ENCODE assay signal across 16 cellular contexts in genomic region chr13:32528358-32528757, GRCh38. TPM values are rescaled to one million over a fixed set of nuclear protein-coding genes. Genes with fewer than 3 reads are reported as not detected.
A peak's percentile ranks its signal among the peaks of the same experiment; 100 is the strongest.
DNase-seq lines count a peak whose midpoint lies in the region; ATAC-seq, FAIRE-seq and TF ChIP-seq lines count a peak whose summit lies in the region.
"Had no signal": no experiment of that assay in that cellular context is flagged by ENCODE, and none has a peak within 500 bp of the region (broad histone marks: within the 10 kb centered on the region; RNA-seq: fewer than 3 reads in every experiment).

No MANE protein-coding gene starts in this region.

- H3K9me3 ChIP-seq in CD4-positive, alpha-beta T cell (ENCODE audit: control insufficient read depth, low read length), result no peaks in the 10 kb centered on the region
- H3K9me3 ChIP-seq in naive thymus-derived CD4-positive, alpha-beta T cell (ENCODE audit: control insufficient read depth in 2 of 3, low read length in 3 of 3), result no peaks in the 10 kb centered on the region
- H3K9me3 ChIP-seq: BLaER1, vagina had no signal

- CTCF ChIA-PET in CD4-positive, alpha-beta T cell (lab: Charles Lee), result no interaction called here
- CTCF ChIA-PET in naive thymus-derived CD4-positive, alpha-beta T cell (lab: Charles Lee), result no interaction called here

- H3K4me1 Mint-ChIP-seq in CD4-positive, alpha-beta T cell (ENCODE audit: low read depth), result peaks cover 77% of the 10 kb centered on the region
- H3K4me1 Mint-ChIP-seq in naive thymus-derived CD4-positive, alpha-beta T cell, result peaks cover 40 to 88% (median 78%) of the 10 kb centered on the region in 7 donors
- peaks cover 58% of the 10 kb centered on the region for H3K4me1 Mint-ChIP-seq in osteocyte (ENCODE audit: unreplicated experiment)
- H3K4me1 Mint-ChIP-seq in stimulated activated naive B cell treated with anti-CD40 and anti-IgM and Interleukin-4, amounts not matched to agents 10 μg/mL and 1 μg/mL and 100 μg/mL, for 72 hours, result peaks cover 24 to 46% of the 10 kb centered on the region in 2 donors

- no peak for TF ChIP-seq CTCF in CD4-positive, alpha-beta T cell (IDR thresholded peaks at IDR 0.05)
- no peak for TF ChIP-seq CTCF in choroid plexus epithelial cell (conservative IDR thresholded peaks at IDR 0.05; ENCODE audit: low read depth, low read length)
- no peak for TF ChIP-seq CTCF in osteocyte (IDR thresholded peaks at IDR 0.05)

- intact Hi-C loops in CD4-positive, alpha-beta T cell (cut with DNase I, micrococcal nuclease), result no loop called here
- intact Hi-C loops in naive thymus-derived CD4-positive, alpha-beta T cell (cut with micrococcal nuclease), result no loop called here

- no peaks in the 10 kb centered on the region for H3K27me3 ChIP-seq in CD4-positive, alpha-beta T cell (ENCODE audit: control insufficient read depth, insufficient read depth, low read length)
- no peaks in the 10 kb centered on the region for H3K27me3 ChIP-seq in naive thymus-derived CD4-positive, alpha-beta T cell (ENCODE audit: control insufficient read depth in 2 of 2, insufficient read depth in 2 of 2, low read length in 2 of 2)
- H3K27me3 ChIP-seq: BLaER1, vagina had no signal

- H3K9me3 Mint-ChIP-seq in CD4-positive, alpha-beta T cell, result no peaks in the 10 kb centered on the region
- H3K9me3 Mint-ChIP-seq in naive thymus-derived CD4-positive, alpha-beta T cell, result peaks cover 0 to 4% (median 0%) of the 10 kb centered on the region in 11 donors
- H3K9me3 Mint-ChIP-seq in osteocyte (ENCODE audit: unreplicated experiment), result no peaks in the 10 kb centered on the region
- no peaks in the 10 kb centered on the region for H3K9me3 Mint-ChIP-seq in stimulated activated naive B cell treated with anti-CD40 and anti-IgM and Interleukin-4, amounts not matched to agents 10 μg/mL and 1 μg/mL and 100 μg/mL, for 72 hours

- peak overlapping the region; percentile 1 for H3K27ac Mint-ChIP-seq in CD4-positive, alpha-beta T cell
- peak overlapping the region in 2 of 9 donors; percentile 71 to 77 for H3K27ac Mint-ChIP-seq in naive thymus-derived CD4-positive, alpha-beta T cell
- H3K27ac Mint-ChIP-seq in osteocyte (ENCODE audit: unreplicated experiment), result no peak overlapping the region
- H3K27ac Mint-ChIP-seq in stimulated activated naive B cell treated with anti-CD40 and anti-IgM and Interleukin-4, amounts not matched to agents 10 μg/mL and 1 μg/mL and 100 μg/mL, for 72 hours, result no peak overlapping the region
- H3K27ac Mint-ChIP-seq: progenitor cell of endocrine pancreas had no signal

- no peaks in the 10 kb centered on the region for H3K27me3 Mint-ChIP-seq in CD4-positive, alpha-beta T cell
- H3K27me3 Mint-ChIP-seq in naive thymus-derived CD4-positive, alpha-beta T cell, result no peaks in the 10 kb centered on the region
- H3K27me3 Mint-ChIP-seq in osteocyte (ENCODE audit: unreplicated experiment), result no peaks in the 10 kb centered on the region
- H3K27me3 Mint-ChIP-seq in stimulated activated naive B cell treated with anti-CD40 and anti-IgM and Interleukin-4, amounts not matched to agents 10 μg/mL and 1 μg/mL and 100 μg/mL, for 72 hours, result no peaks in the 10 kb centered on the region
- H3K27me3 Mint-ChIP-seq: progenitor cell of endocrine pancreas had no signal

- no peak for ATAC-seq in CD4-positive, alpha-beta T cell (ENCODE audit: poor library complexity)
- ATAC-seq in naive thymus-derived CD4-positive, alpha-beta T cell, result no peak
- no peak for ATAC-seq in GM18868 (IDR thresholded peaks at IDR 0.05; ENCODE audit: unreplicated experiment)
- ATAC-seq in stimulated activated naive B cell treated with anti-CD40 and anti-IgM and Interleukin-4, amounts not matched to agents 10 μg/mL and 1 μg/mL and 100 μg/mL, for 72 hours (replicated peaks), result no peak

- no peak for TF ChIP-seq POLR2A in GM12892 (IDR thresholded peaks at IDR 0.05; ENCODE audit: low read depth, low read length)

- H3K4me3 ChIP-seq in choroid plexus epithelial cell (ENCODE audit: low read depth, low read length), result no peak overlapping the region
- no peak overlapping the region for H3K4me3 ChIP-seq in naive thymus-derived CD4-positive, alpha-beta T cell (ENCODE audit: low read length)
- H3K4me3 ChIP-seq: BLaER1, SK-N-MC, vagina had no signal

- H3K36me3 ChIP-seq in naive thymus-derived CD4-positive, alpha-beta T cell (ENCODE audit: control insufficient read depth in 2 of 3, insufficient read depth in 3 of 3, low read length in 3 of 3), result peaks cover 0 to 4% (median 0%) of the 10 kb centered on the region in 3 experiments

- no peak overlapping the region for H3K27ac ChIP-seq in CD4-positive, alpha-beta T cell (ENCODE audit: low read depth, low read length)
- no peak overlapping the region for H3K27ac ChIP-seq in naive thymus-derived CD4-positive, alpha-beta T cell (ENCODE audit: low read depth, low read length)
- H3K27ac ChIP-seq: BLaER1, SK-N-MC, vagina had no signal

- peaks cover 79% of the 10 kb centered on the region for H3K36me3 Mint-ChIP-seq in CD4-positive, alpha-beta T cell (ENCODE audit: low read depth)
- H3K36me3 Mint-ChIP-seq in naive thymus-derived CD4-positive, alpha-beta T cell, result peaks cover 0 to 33% (median 25%) of the 10 kb centered on the region in 5 donors
- peaks cover 23% of the 10 kb centered on the region for H3K36me3 Mint-ChIP-seq in osteocyte (ENCODE audit: unreplicated experiment)
- peaks cover 15 to 31% of the 10 kb centered on the region in 2 donors for H3K36me3 Mint-ChIP-seq in stimulated activated naive B cell treated with anti-CD40 and anti-IgM and Interleukin-4, amounts not matched to agents 10 μg/mL and 1 μg/mL and 100 μg/mL, for 72 hours

- FAIRE-seq in GM12892 (lab: Jason Lieb, UNC), result peak; percentile 57

- POLR2A ChIA-PET in CD4-positive, alpha-beta T cell (lab: Charles Lee), result no interaction called here
- POLR2A ChIA-PET in naive thymus-derived CD4-positive, alpha-beta T cell (lab: Charles Lee), result interaction anchor here (1.5 kb wide), 1 partner anchor 214 kb away, joined by 4 read pairs; no protein-coding TSS in a partner anchor

- H3K4me1 ChIP-seq in naive thymus-derived CD4-positive, alpha-beta T cell (ENCODE audit: control insufficient read depth in 2 of 2, insufficient read depth in 2 of 2, low read length in 2 of 2), result peaks cover 33 to 38% of the 10 kb centered on the region in 2 donors

- H3K4me3 Mint-ChIP-seq in CD4-positive, alpha-beta T cell, result no peak overlapping the region
- peak overlapping the region in 6 of 10 donors; percentile 4 to 89 (median 33) for H3K4me3 Mint-ChIP-seq in naive thymus-derived CD4-positive, alpha-beta T cell
- H3K4me3 Mint-ChIP-seq in osteocyte (ENCODE audit: unreplicated experiment), result no peak overlapping the region
- no peak overlapping the region for H3K4me3 Mint-ChIP-seq in stimulated activated naive B cell treated with anti-CD40 and anti-IgM and Interleukin-4, amounts not matched to agents 10 μg/mL and 1 μg/mL and 100 μg/mL, for 72 hours

- no peak for DNase-seq in CD4-positive, alpha-beta T cell
- DNase-seq in GM12892 (ENCODE audit: insufficient read length) (no peak), choroid plexus epithelial cell (ENCODE audit: low read depth) (peak; percentile 19), osteocyte (ENCODE audit: extremely low spot score, unreplicated experiment) (no peak), NCI-H510A treated with DMSO at 0.1 percent for 48 hours (lab: John Stamatoyannopoulos, UW) (no peak)
- no peak for DNase-seq in naive thymus-derived CD4-positive, alpha-beta T cell
- DNase-seq in stimulated activated naive B cell treated with anti-CD40 and anti-IgM and Interleukin-4, amounts not matched to agents 10 μg/mL and 1 μg/mL and 100 μg/mL, for 72 hours, result no peak
- DNase-seq: EL; foreskin melanocyte; NCI-H1092; stimulated activated CD4-positive, alpha-beta T cell treated with anti-CD3 and anti-CD28 coated beads, Interleukin-4, amount 100 ng/mL, for 1 hour had no signal

RNA-seq across cellular contexts. Expression of gene N4BP2L2, which starts 10.2 kb away (rescaled TPM):
- 100 to 1,000 TPM; 171 TPM for total RNA-seq in CD4-positive, alpha-beta T cell
- 76.4 TPM for polyA plus RNA-seq in GM12892 (2012; ENCODE audit: missing spikeins)
- total RNA-seq in naive thymus-derived CD4-positive, alpha-beta T cell, result 100 to 1,000 TPM; 136 to 358 (median 226) TPM
- polyA plus RNA-seq in naive thymus-derived CD4-positive, alpha-beta T cell, result 100 to 1,000 TPM; 129 to 204 TPM
- total RNA-seq in osteocyte, result 138 and 148 TPM in 2 replicates

RNA-seq across cellular contexts. Expression of gene PDS5B, which starts 57.9 kb away (rescaled TPM):
- total RNA-seq in CD4-positive, alpha-beta T cell, result 10 to 100 TPM; 39.8 to 40.6 TPM
- polyA plus RNA-seq in GM12892 (2012; ENCODE audit: missing spikeins), result 30.6 TPM
- 10 to 100 TPM; 43.3 to 68.0 (median 52.1) TPM for total RNA-seq in naive thymus-derived CD4-positive, alpha-beta T cell
- polyA plus RNA-seq in naive thymus-derived CD4-positive, alpha-beta T cell, result 10 to 100 TPM; 36.0 to 37.2 TPM
- total RNA-seq in osteocyte, result 65.8 and 72.4 TPM in 2 replicates

Comparison
In these comparisons a context has a peak if more than half of its experiments do, and no peak if none do; other contexts are left out.
1. H3K4me3 Mint-ChIP-seq: peak in naive thymus-derived CD4-positive, alpha-beta T cell (6 of 10); none in CD4-positive, alpha-beta T cell (single experiment), osteocyte (single experiment) and stimulated activated naive B cell treated with anti-CD40 and anti-IgM and Interleukin-4, amounts not matched to agents 10 μg/mL and 1 μg/mL and 100 μg/mL, for 72 hours (0 of 2).